Comparison of ENCODE assay signal across 25 cellular contexts in genomic region chr1:28891256-28891655, GRCh38. TPM values are rescaled to one million over a fixed set of nuclear protein-coding genes. Genes with fewer than 3 reads are reported as not detected.
DNase-seq lines count a peak whose midpoint lies in the region; ATAC-seq, FAIRE-seq and TF ChIP-seq lines count a peak whose summit lies in the region.
"Had no signal": no experiment of that assay in that cellular context is flagged by ENCODE, and none has a peak within 500 bp of the region (broad histone marks: within the 10 kb centered on the region; RNA-seq: fewer than 3 reads in every experiment).

No MANE protein-coding gene starts in this region.

- H3K4me1 ChIP-seq in A673 (ENCODE audit: insufficient read depth, low read length, poor library complexity, severe bottlenecking) (peaks cover 54% of the 10 kb centered on the region), mucosa of descending colon (ENCODE audit: low read depth) (peaks cover 8% of the 10 kb centered on the region), SK-N-SH (ENCODE audit: control insufficient read depth in 1 of 2, insufficient read depth in 2 of 2, low read depth in 1 of 2, low read length in 1 of 2) (peaks cover under 1 to 22% of the 10 kb centered on the region in 2 experiments; a peak in 2 of 4 replicates)
- peaks cover 43% of the 10 kb centered on the region for H3K4me1 ChIP-seq in CD4-positive, alpha-beta memory T cell (ENCODE audit: insufficient read depth, low read length)

- no peak for TF ChIP-seq EP300 in SK-N-SH (IDR thresholded peaks at IDR 0.05; ENCODE audit: borderline replicate concordance in 1 of 2, low read depth in 1 of 2, low read length in 1 of 2)

- H3K4me3 ChIP-seq in A673 (ENCODE audit: low read depth, low read length, poor library complexity, severe bottlenecking) (no peak overlapping the region), mucosa of descending colon (no peak overlapping the region), SK-N-SH (ENCODE audit: low read depth in 2 of 2, low read length in 1 of 2) (no peak overlapping the region)
- H3K4me3 ChIP-seq in CD4-positive, alpha-beta memory T cell (ENCODE audit: low read length in 2 of 2): no peak overlapping the region
- H3K4me3 ChIP-seq: PC-9, SJSA1 had no signal

- CTCF ChIA-PET in A673 (lab: Charles Lee) (no interaction called here), SK-N-SH (lab: Yijun Ruan, JAX) (interaction anchor here (1.3 to 18.9 kb wide), 4 partner anchors 9 to 311 kb away, joined by 4 to 737 read pairs (median 8); no protein-coding TSS in a partner anchor)
- CTCF ChIA-PET in CD4-positive, alpha-beta memory T cell (lab: Charles Lee; ENCODE audit: partially characterized antibody): interaction anchor here (0.5 to 1.7 kb wide), 6 partner anchors 9 to 304 kb away, joined by 3 to 6 read pairs (median 4); no protein-coding TSS in a partner anchor

- DNase-seq in A673 (ENCODE audit: low spot score) (no peak), T-helper 17 cell (no peak), mucosa of descending colon (no peak), SK-N-SH (no peak), H54 (ENCODE audit: insufficient read length, low spot score) (no peak)
- DNase-seq in CD4-positive, alpha-beta memory T cell: no peak
- DNase-seq: Calu3, DMS79 treated with DMSO at 0.1 percent for 48 hours, KBM-7, MV-4-11, NCI-H1105, NCI-H1436 treated with DMSO at 0.1 percent for 48 hours, NCI-H187 treated with DMSO at 0.1 percent for 48 hours, NCI-H446, NCI-H524 treated with DMSO at 0.1 percent for 48 hours, NCI-H774, PC-9, Right ventricle myocardium superior, RPMI8226 had no signal

- intact Hi-C loops in A673 (cut with micrococcal nuclease; ENCODE audit: unreplicated experiment) (no loop called here), mucosa of descending colon (cut with DNase I, micrococcal nuclease) (no loop called here)
- intact Hi-C loops in CD4-positive, alpha-beta memory T cell (cut with micrococcal nuclease): no loop called here

- H3K9ac ChIP-seq in SK-N-SH: no peak overlapping the region

- H3F3A ChIP-seq in SK-N-SH (replicated peaks; ENCODE audit: insufficient read depth): peaks cover under 1% of the 10 kb centered on the region

- peak overlapping the region in 4 of 7 donors; percentile 3 to 64 (median 18) for H3K27ac Mint-ChIP-seq in CD4-positive, alpha-beta memory T cell
- peak overlapping the region; percentile 83 for H3K27ac Mint-ChIP-seq in T-helper 17 cell
- H3K27ac Mint-ChIP-seq in stimulated activated memory B cell treated with anti-CD40 and anti-IgM and Interleukin-4, amounts not matched to agents 10 μg/mL and 1 μg/mL and 100 μg/mL, for 72 hours: peak overlapping the region; percentile 54
- H3K27ac Mint-ChIP-seq: B cell had no signal

- H2AFZ ChIP-seq in SK-N-SH (ENCODE audit: low read depth): no peak overlapping the region
- H2AFZ ChIP-seq: PC-9 had no signal

- 97% methylated on average over 2 of the region's 2 CpGs for WGBS in SK-N-SH (ENCODE audit: low lambda C conversion rate)

- peaks cover 34 to 64% (median 44%) of the 10 kb centered on the region in 4 donors for H3K4me1 Mint-ChIP-seq in CD4-positive, alpha-beta memory T cell
- H3K4me1 Mint-ChIP-seq in T-helper 17 cell: peaks cover 32% of the 10 kb centered on the region
- H3K4me1 Mint-ChIP-seq in stimulated activated memory B cell treated with anti-CD40 and anti-IgM and Interleukin-4, amounts not matched to agents 10 μg/mL and 1 μg/mL and 100 μg/mL, for 72 hours: peaks cover 70% of the 10 kb centered on the region

- no peaks in the 10 kb centered on the region for H4K20me1 ChIP-seq in SK-N-SH (ENCODE audit: insufficient read depth)

- no TSS peak for BruUV-seq in A673 (replicated peaks; lab: Mats Ljungman, UMichigan)

- H3K9me2 ChIP-seq in SK-N-SH: no peaks in the 10 kb centered on the region

- H3K9me3 ChIP-seq in A673 (ENCODE audit: low read depth, low read length, poor library complexity, severe bottlenecking) (no peaks in the 10 kb centered on the region), T-helper 17 cell (ENCODE audit: control insufficient read depth, low read length, poor library complexity, severe bottlenecking) (no peaks in the 10 kb centered on the region), mucosa of descending colon (no peaks in the 10 kb centered on the region), SK-N-SH (no peaks in the 10 kb centered on the region)
- H3K9me3 ChIP-seq in CD4-positive, alpha-beta memory T cell (ENCODE audit: control insufficient read depth in 1 of 2, low read length in 2 of 2): no peaks in the 10 kb centered on the region
- H3K9me3 ChIP-seq: SJSA1 had no signal

- H3K36me3 ChIP-seq in A673 (ENCODE audit: insufficient read depth, low read length, poor library complexity, severe bottlenecking) (peaks cover 23% of the 10 kb centered on the region), mucosa of descending colon (ENCODE audit: low read depth) (no peaks in the 10 kb centered on the region), SK-N-SH (replicated peaks in 1 of 2; ENCODE audit: control insufficient read depth in 1 of 2, insufficient read depth in 2 of 2, low read length in 1 of 2) (no peaks in the 10 kb centered on the region)
- H3K36me3 ChIP-seq in CD4-positive, alpha-beta memory T cell (ENCODE audit: insufficient read depth, low read length): no peaks in the 10 kb centered on the region
- H3K36me3 ChIP-seq: SJSA1 had no signal

- no peaks in the 10 kb centered on the region for H3K27me3 Mint-ChIP-seq in CD4-positive, alpha-beta memory T cell
- no peaks in the 10 kb centered on the region for H3K27me3 Mint-ChIP-seq in T-helper 17 cell
- no peaks in the 10 kb centered on the region for H3K27me3 Mint-ChIP-seq in stimulated activated memory B cell treated with anti-CD40 and anti-IgM and Interleukin-4, amounts not matched to agents 10 μg/mL and 1 μg/mL and 100 μg/mL, for 72 hours
- H3K27me3 Mint-ChIP-seq: B cell had no signal

- POLR2A ChIA-PET in A673 (lab: Charles Lee; ENCODE audit: low non-redundant PET) (interaction anchor here (1.0 kb wide), 1 partner anchor 615 kb away, joined by 7 read pairs; no protein-coding TSS in a partner anchor), SK-N-SH (lab: Yijun Ruan, JAX) (interaction anchor here (0.6 kb wide), 1 partner anchor 247 kb away, joined by 3 read pairs; no protein-coding TSS in a partner anchor)
- POLR2A ChIA-PET in CD4-positive, alpha-beta memory T cell (lab: Charles Lee; ENCODE audit: partially characterized antibody): interaction anchor here (0.9 to 1.9 kb wide), 2 partner anchors 16 to 23 kb away, joined by 3 to 12 read pairs; partner anchors contain the start of gene EPB41

- H3K27ac ChIP-seq in A673 (ENCODE audit: low read depth, low read length, poor library complexity, severe bottlenecking) (peak overlapping the region; percentile 44), SK-N-SH (ENCODE audit: low read depth in 2 of 2, low read length in 1 of 2) (no peak overlapping the region)
- H3K27ac ChIP-seq in CD4-positive, alpha-beta memory T cell (ENCODE audit: low read depth, low read length): no peak overlapping the region
- H3K27ac ChIP-seq: C4-2B, PC-9, SJSA1 had no signal

- TF ChIP-seq CTCF in A673 (conservative IDR thresholded peaks at IDR 0.05; ENCODE audit: low read depth, low read length): no peak
- TF ChIP-seq CTCF in mucosa of descending colon (IDR thresholded peaks at IDR 0.05): no peak
- no peak for TF ChIP-seq CTCF in SK-N-SH (IDR thresholded peaks at IDR 0.05)

- no peak overlapping the region for H3K4me2 ChIP-seq in SK-N-SH
- H3K4me2 ChIP-seq: PC-9 had no signal

- ATAC-seq in T-helper 17 cell (no peak), mucosa of descending colon (no peak)
- ATAC-seq in stimulated activated memory B cell treated with anti-CD40 and anti-IgM and Interleukin-4, amounts not matched to agents 10 μg/mL and 1 μg/mL and 100 μg/mL, for 72 hours: no peak

- H3K27me3 ChIP-seq in A673 (replicated peaks; ENCODE audit: insufficient read depth, low read depth, low read length, poor library complexity): no peaks in the 10 kb centered on the region
- H3K27me3 ChIP-seq in CD4-positive, alpha-beta memory T cell (ENCODE audit: insufficient read depth, low read length): no peaks in the 10 kb centered on the region
- no peaks in the 10 kb centered on the region for H3K27me3 ChIP-seq in SK-N-SH (ENCODE audit: insufficient read depth)

- peaks cover 4 to 17% of the 10 kb centered on the region in 2 donors for H3K36me3 Mint-ChIP-seq in CD4-positive, alpha-beta memory T cell
- no peaks in the 10 kb centered on the region for H3K36me3 Mint-ChIP-seq in T-helper 17 cell (ENCODE audit: low read depth)
- peaks cover 20% of the 10 kb centered on the region for H3K36me3 Mint-ChIP-seq in stimulated activated memory B cell treated with anti-CD40 and anti-IgM and Interleukin-4, amounts not matched to agents 10 μg/mL and 1 μg/mL and 100 μg/mL, for 72 hours

- H3K4me3 Mint-ChIP-seq in CD4-positive, alpha-beta memory T cell: no peak overlapping the region
- no peak overlapping the region for H3K4me3 Mint-ChIP-seq in T-helper 17 cell
- no peak overlapping the region for H3K4me3 Mint-ChIP-seq in stimulated activated memory B cell treated with anti-CD40 and anti-IgM and Interleukin-4, amounts not matched to agents 10 μg/mL and 1 μg/mL and 100 μg/mL, for 72 hours
- H3K4me3 Mint-ChIP-seq: B cell had no signal

- no peaks in the 10 kb centered on the region for H3K79me2 ChIP-seq in SK-N-SH (ENCODE audit: insufficient read depth)

- H3K9me3 Mint-ChIP-seq in CD4-positive, alpha-beta memory T cell: no peaks in the 10 kb centered on the region
- H3K9me3 Mint-ChIP-seq in stimulated activated memory B cell treated with anti-CD40 and anti-IgM and Interleukin-4, amounts not matched to agents 10 μg/mL and 1 μg/mL and 100 μg/mL, for 72 hours: no peaks in the 10 kb centered on the region

- TF ChIP-seq POLR2A in H54 (IDR thresholded peaks at IDR 0.05; ENCODE audit: low read depth, low read length): no peak

- no peak for TF ChIP-seq RAD21 in SK-N-SH (IDR thresholded peaks at IDR 0.05; ENCODE audit: low read length)

- no peak for FAIRE-seq in H54 (lab: Jason Lieb, UNC)
- FAIRE-seq: GM12892, GM19239 had no signal

TF ChIP-seq in SK-N-SH, 30 proteins besides CTCF, POLR2A, EP300 and RAD21 (continues in another document):
- no peak for TF ChIP-seq TEAD4 (IDR thresholded peaks at IDR 0.05; ENCODE audit: borderline replicate concordance, insufficient read depth)
- no peak for TF ChIP-seq POLR2AphosphoS5 (IDR thresholded peaks at IDR 0.05; ENCODE audit: low read depth, low read length)

RNA-seq across cellular contexts. Expression of gene EPB41, which starts 23.1 kb away (rescaled TPM):
- total RNA-seq in A673 (2021) (337 TPM in 2 replicates), T-helper 17 cell (100 to 1,000 TPM; 193 to 221 TPM), mucosa of descending colon (10 to 100 TPM; 45.8 to 82.2 (median 76.3) TPM)
- 100 to 1,000 TPM; 320 to 321 TPM for total RNA-seq in CD4-positive, alpha-beta memory T cell
- 100 to 1,000 TPM in 1 of 2 donors, 10 to 100 TPM in 1; 56.1 to 106 TPM for polyA plus RNA-seq in CD4-positive, alpha-beta memory T cell
- polyA plus RNA-seq in SK-N-SH (2012; rRNA removed): 7.4 and 10.3 TPM in 2 replicates
- polyA plus RNA-seq in SK-N-SH (2012; cell fraction: cytosol; rRNA removed): 8.9 and 14.2 TPM in 2 replicates
- polyA plus RNA-seq in SK-N-SH (2012; cell fraction: nucleus; rRNA removed): 12.1 and 21.9 TPM in 2 replicates

Comparison
In these comparisons a context has a peak if more than half of its experiments do, and no peak if none do; other contexts are left out.
1. H3K27ac Mint-ChIP-seq: peak in every context shown above with its lines; median percentile 83 in T-helper 17 cell; 54 in stimulated activated memory B cell treated with anti-CD40 and anti-IgM and Interleukin-4, amounts not matched to agents 10 μg/mL and 1 μg/mL and 100 μg/mL, for 72 hours; 18 in CD4-positive, alpha-beta memory T cell.